ENCODE assay signal across 15 cellular contexts in genomic region chr7:144777005-144777814, GRCh38.
"Had no signal": no experiment of that assay in that cellular context is flagged by ENCODE, and none has a peak within 500 bp of the region (broad histone marks: within the 10 kb centered on the region; RNA-seq: fewer than 3 reads in every experiment).

No MANE protein-coding gene starts in this region.

- H3K36me3 ChIP-seq: ascending aorta, esophagus squamous epithelium, stomach had no signal

- H3K9me3 ChIP-seq: ascending aorta, esophagus squamous epithelium, stomach had no signal

- H3K27ac ChIP-seq: ascending aorta, dorsolateral prefrontal cortex, stomach had no signal

- H3K27me3 ChIP-seq: ascending aorta, dorsolateral prefrontal cortex, esophagus squamous epithelium, stomach had no signal

- H3K4me3 ChIP-seq: ascending aorta, dorsolateral prefrontal cortex, esophagus squamous epithelium, stomach had no signal

- ATAC-seq: activated CD8-positive, alpha-beta T cell treated with anti-CD3 and anti-CD28 coated beads for 36 hours; activated naive CD8-positive, alpha-beta T cell treated with anti-CD3 and anti-CD28 coated beads, Interleukin-2, amount 50 U/mL, for 24 hours had no signal

- H3K4me1 ChIP-seq: stomach had no signal

- FAIRE-seq: bronchial epithelial cell, endometrium had no signal

- DNase-seq: activated CD4-positive, CD25-positive, alpha-beta regulatory T cell treated with anti-CD3 and anti-CD28 coated beads, Interleukin-2, amount 50 U/mL, for 72 hours; activated CD8-positive, alpha-beta memory T cell treated with anti-CD3 and anti-CD28 coated beads, Interleukin-2, amount 50 U/mL, for 4 hours; activated CD8-positive, alpha-beta T cell treated with anti-CD3 and anti-CD28 coated beads for 36 hours; activated naive CD4-positive, alpha-beta T cell; activated naive CD8-positive, alpha-beta T cell treated with anti-CD3 and anti-CD28 coated beads, Interleukin-2, amount 50 U/mL, for 24 hours; dorsolateral prefrontal cortex; esophagus squamous epithelium; foreskin fibroblast; immature natural killer cell; stimulated activated CD4-positive, alpha-beta T cell treated with anti-CD3 and anti-CD28 coated beads, Interleukin-15, amount 100 ng/mL, for 24 hours; stimulated activated CD4-positive, alpha-beta T cell treated with anti-CD3 and anti-CD28 coated beads, Interleukin-4, amount 100 ng/mL, for 24 hours; stomach had no signal
